ENCODE assay signal across 8 cellular contexts in genomic region chr9:117744856-117745389, GRCh38. TPM values are rescaled to one million over a fixed set of nuclear protein-coding genes. Genes with fewer than 3 reads are reported as not detected.
DNase-seq lines count a peak whose midpoint lies in the region; FAIRE-seq and TF ChIP-seq lines count a peak whose summit lies in the region.

No MANE protein-coding gene starts in this region.

- no peak overlapping the region for H3K4me3 Mint-ChIP-seq in osteocyte (ENCODE audit: unreplicated experiment)

- H3K4me1 ChIP-seq in cardiac muscle cell (ENCODE audit: low read depth) = peaks cover 3% of the 10 kb centered on the region

- no peaks in the 10 kb centered on the region for H3K27me3 Mint-ChIP-seq in osteocyte (ENCODE audit: unreplicated experiment)

- no peak for FAIRE-seq in urothelium cell line (lab: Jason Lieb, UNC)

- no peak for TF ChIP-seq CTCF in cardiac muscle cell (IDR thresholded peaks at IDR 0.05; ENCODE audit: low read depth, low read length)
- no peak for TF ChIP-seq CTCF in retinal pigment epithelial cell (conservative IDR thresholded peaks at IDR 0.05; ENCODE audit: low read depth, low read length)
- no peak for TF ChIP-seq CTCF in osteocyte (IDR thresholded peaks at IDR 0.05)

- H3K36me3 Mint-ChIP-seq in osteocyte (ENCODE audit: unreplicated experiment) = no peaks in the 10 kb centered on the region

- no peaks in the 10 kb centered on the region for H3K36me3 ChIP-seq in cardiac muscle cell

- peak; percentile 55 for DNase-seq in GM03348 (ENCODE audit: low spot score)
- DNase-seq in NCI-H69 (lab: John Stamatoyannopoulos, UW) = peak; percentile 73
- peak; percentile 18 to 26 for DNase-seq in cardiac muscle cell (ENCODE audit: low read depth in 1 of 2, low spot score in 1 of 2)
- DNase-seq in retinal pigment epithelial cell (ENCODE audit: low read depth) = no peak
- DNase-seq in osteocyte (ENCODE audit: extremely low spot score, unreplicated experiment) = no peak
- DNase-seq in urothelium cell line (ENCODE audit: low spot score) = no peak
- no peak for DNase-seq in cerebellar nuclear complex (lab: John Stamatoyannopoulos, UW)
- DNase-seq in NCI-H128 (lab: John Stamatoyannopoulos, UW; ENCODE audit: unreplicated experiment) = no peak

- H3K27me3 ChIP-seq in cardiac muscle cell = peaks cover 8% of the 10 kb centered on the region

- H3K27ac Mint-ChIP-seq in osteocyte (ENCODE audit: unreplicated experiment) = no peak overlapping the region

- no peaks in the 10 kb centered on the region for H3K9me3 ChIP-seq in cardiac muscle cell (ENCODE audit: low read depth)

- H3K27ac ChIP-seq in cardiac muscle cell = no peak overlapping the region

- no peaks in the 10 kb centered on the region for H3K4me1 Mint-ChIP-seq in osteocyte (ENCODE audit: unreplicated experiment)

- H3K9me3 Mint-ChIP-seq in osteocyte (ENCODE audit: unreplicated experiment) = no peaks in the 10 kb centered on the region

- H3K4me3 ChIP-seq in cardiac muscle cell (peak overlapping the region; percentile 15), retinal pigment epithelial cell (ENCODE audit: low read length) (peak overlapping the region; percentile 46)

RNA-seq across cellular contexts. Expression of gene TLR4, which starts 40.7 kb away (rescaled TPM):
- 0.04 and 0.06 TPM in 2 replicates for total RNA-seq in cardiac muscle cell
- 0.56 TPM in 1 of 2 replicates, not detected in the other for polyA plus RNA-seq in cardiac muscle cell
- 28.9 and 30.5 TPM in 2 replicates for total RNA-seq in osteocyte

Comparison
In these comparisons a context has a peak if more than half of its experiments do, and no peak if none do; other contexts are left out.
1. DNase-seq: peak in GM03348 (single experiment), NCI-H69 (single experiment) and cardiac muscle cell (2 of 2); none in retinal pigment epithelial cell (single experiment), osteocyte (single experiment), urothelium cell line (single experiment), cerebellar nuclear complex (0 of 2) and NCI-H128 (single experiment).
2. RNA of gene TLR4, which starts 40.7 kb away (total RNA-seq): 28.9 to 30.5 TPM in osteocyte; 0.04 to 0.06 TPM in cardiac muscle cell; every median in the first group is over 10 times any median in the second.